In the genomic region with DNA sequence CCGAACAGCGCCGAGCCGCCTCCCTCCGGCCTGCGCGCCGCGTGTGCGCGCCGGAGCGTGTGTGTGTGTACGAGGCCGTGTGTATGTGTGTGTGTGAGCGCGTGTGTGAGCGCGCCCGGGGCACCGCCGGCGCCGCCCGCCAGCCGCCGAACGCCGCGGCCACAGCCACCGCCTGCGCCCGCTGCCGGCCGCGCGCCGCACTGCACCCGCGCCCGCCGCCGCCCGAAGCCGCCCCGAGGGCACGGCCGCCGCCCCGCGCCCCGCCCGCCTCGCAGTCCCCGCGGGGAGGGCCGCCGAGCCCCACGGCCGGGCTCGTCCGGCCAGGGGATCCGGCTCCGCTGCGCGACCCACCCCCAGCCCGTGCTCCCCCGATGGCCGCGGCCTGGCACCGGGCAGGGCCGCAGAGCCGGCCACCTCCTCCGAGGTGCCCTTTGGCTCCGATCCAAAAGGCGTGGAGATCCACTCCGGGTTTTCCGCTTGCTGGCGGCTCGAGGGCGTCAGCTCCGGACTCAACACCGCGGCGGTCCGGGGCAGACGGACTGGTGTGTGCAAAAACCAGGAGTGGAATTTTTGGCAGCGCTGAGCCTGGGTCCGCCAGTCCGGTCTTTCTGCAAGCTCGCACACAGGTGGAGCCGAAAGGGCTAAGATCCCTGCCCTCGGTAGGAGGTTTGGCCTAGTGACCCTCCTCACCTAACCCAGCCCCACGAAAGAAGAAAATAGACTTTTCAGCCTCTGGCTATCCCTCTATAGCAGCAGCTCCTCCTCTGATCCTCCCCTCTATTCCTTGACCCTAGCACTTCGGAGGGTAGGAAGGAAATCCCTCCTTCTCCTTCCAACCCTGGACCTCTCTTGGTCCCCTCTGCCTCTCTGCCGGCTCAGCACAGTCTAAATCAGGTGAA, we compare ENCODE assay signal across 8 cellular contexts.
DNase-seq lines count a peak whose midpoint lies in the region; ATAC-seq, FAIRE-seq and TF ChIP-seq lines count a peak whose summit lies in the region.

Gene SYT7 (minus strand): TSS at position 47 of the 899 bp plus-strand sequence. CDS start 256 bp downstream, outside the sequence.

- peak; percentile 17 for TF ChIP-seq CTCF in AG09309 (IDR thresholded peaks at IDR 0.05; ENCODE audit: control insufficient read depth, insufficient read depth, low read depth, low read length, missing control alignments)

- H3K4me3 ChIP-seq in AG09309 (ENCODE audit: control insufficient read depth, low read depth, low read length): peak within 1 kb of the TSS; percentile 35

- peak; percentile 88 for DNase-seq in AG09309 (ENCODE audit: low read depth)
- DNase-seq in NCI-H345 treated with DMSO at 0.1 percent for 48 hours (lab: John Stamatoyannopoulos, UW; ENCODE audit: unreplicated experiment): peak; percentile 92
- peak; percentile 96 for DNase-seq in cerebellar cortex (ENCODE audit: low spot score)
- DNase-seq in stimulated activated CD4-positive, alpha-beta T cell treated with anti-CD3 and anti-CD28 coated beads, Interleukin-12 subunit alpha, Interleukin-12 subunit beta, amount 100 ng/mL, for 24 hours (ENCODE audit: low read depth in 2 of 2): peak; percentile 90 to 97

- FAIRE-seq in islet of Langerhans (lab: Jason Lieb, UNC): peak; percentile 60

- ATAC-seq in GM19035 (IDR thresholded peaks at IDR 0.05; ENCODE audit: unreplicated experiment): peak; percentile 79
- peak; percentile 90 for ATAC-seq in HG03354 (IDR thresholded peaks at IDR 0.05; ENCODE audit: poor library complexity, severe bottlenecking, unreplicated experiment)
- peak; percentile 86 to 87 for ATAC-seq in activated CD4-positive, CD25-positive, alpha-beta regulatory T cell treated with anti-CD3 and anti-CD28 coated beads, Interleukin-2, amount 50 U/mL, for 24 hours

Comparison
In these comparisons a context has a peak if more than half of its experiments do, and no peak if none do; other contexts are left out.
1. Peak in every context shown above with its lines: DNase-seq, ATAC-seq and H3K4me3 ChIP-seq.